Comparison of ENCODE assay signal across 10 cellular contexts in the genomic region with DNA sequence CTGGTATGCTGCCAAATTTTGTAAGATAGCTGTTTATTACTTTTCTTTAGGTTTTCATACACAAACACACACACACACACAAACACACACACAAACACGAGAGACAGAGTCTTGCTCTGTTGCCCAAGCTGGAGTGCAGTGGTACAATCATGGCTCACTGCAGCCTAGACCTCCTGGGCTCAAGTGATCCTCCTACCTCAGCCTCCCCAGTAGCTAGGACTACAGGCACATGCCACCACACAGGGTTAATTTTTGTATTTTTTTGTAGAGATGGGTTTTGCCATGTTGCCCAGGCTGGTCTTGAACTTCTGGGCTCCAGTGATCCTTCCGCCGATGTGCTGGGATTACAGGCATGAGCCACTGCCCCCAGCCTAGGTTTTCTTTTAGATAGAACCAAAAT. TPM values are rescaled to one million over a fixed set of nuclear protein-coding genes. Genes with fewer than 3 reads are reported as not detected.
DNase-seq lines count a peak whose midpoint lies in the region; ATAC-seq and TF ChIP-seq lines count a peak whose summit lies in the region.
"Not testable (repeated sequence)": the region's sequence is repeated elsewhere in the genome, so short reads cannot be mapped to it uniquely, and the experiment has no call there.
"Had no signal": no experiment of that assay in that cellular context is flagged by ENCODE, and none has a peak within 500 bp of the region (broad histone marks: within the 10 kb centered on the region; RNA-seq: fewer than 3 reads in every experiment).

No MANE protein-coding gene starts in this region.

- intact Hi-C loops in right cardiac atrium (cut with DNase I) (loop anchor here in 1 of 4 donors (10.0 kb wide), 2 partner anchors 49 to 121 kb away; no protein-coding TSS in a partner anchor), vagina (cut with DNase I) (loop anchor here (10.0 kb wide), 1 partner anchor 1721 kb away; a partner anchor contains a TSS)

- not testable (repeated sequence) for H3K27me3 Mint-ChIP-seq in CD8-positive, alpha-beta memory T cell; chondrocyte (ENCODE audit: low read depth); endothelial cell (ENCODE audit: unreplicated experiment); naive B cell; stimulated activated memory B cell treated with anti-CD40 and anti-IgM and Interleukin-4, amounts not matched to agents 10 μg/mL and 1 μg/mL and 100 μg/mL, for 72 hours

- not testable (repeated sequence) for H3K9me3 ChIP-seq in CD8-positive, alpha-beta memory T cell (ENCODE audit: low read length); RWPE2 (ENCODE audit: severe bottlenecking); right cardiac atrium (ENCODE audit: control insufficient read depth, low read length); vagina

- H3K27ac ChIP-seq in CD8-positive, alpha-beta memory T cell (ENCODE audit: low read depth, low read length) = not testable (repeated sequence)
- H3K27ac ChIP-seq in RWPE2 (ENCODE audit: poor library complexity, severe bottlenecking) = peak overlapping the region; percentile 82
- H3K27ac ChIP-seq in right cardiac atrium (ENCODE audit: low read length) = peak overlapping the region; percentile 55
- peak overlapping the region; percentile 100 for H3K27ac ChIP-seq in vagina

- not testable (repeated sequence) for H3K36me3 ChIP-seq in CD8-positive, alpha-beta memory T cell (ENCODE audit: insufficient read depth, low read length); vagina
- peaks cover 11% of the 10 kb centered on the region for H3K36me3 ChIP-seq in RWPE2 (ENCODE audit: low read depth)

- CTCF ChIA-PET in CD8-positive, alpha-beta memory T cell (lab: Charles Lee) = not testable (repeated sequence)

- ATAC-seq in RWPE2 (ENCODE audit: low read depth); right cardiac atrium; naive B cell (ENCODE audit: low read depth in 2 of 2); stimulated activated memory B cell treated with anti-CD40 and anti-IgM and Interleukin-4, amounts not matched to agents 10 μg/mL and 1 μg/mL and 100 μg/mL, for 72 hours: not testable (repeated sequence)

- peaks cover 0 to 18% (median 11%) of the 10 kb centered on the region in 3 donors for H3K36me3 Mint-ChIP-seq in CD8-positive, alpha-beta memory T cell
- H3K36me3 Mint-ChIP-seq in chondrocyte (ENCODE audit: low read depth) = not testable (repeated sequence)
- H3K36me3 Mint-ChIP-seq in endothelial cell (ENCODE audit: low read depth, unreplicated experiment) (peaks cover 23% of the 10 kb centered on the region), naive B cell (peaks cover 7 to 34% of the 10 kb centered on the region in 2 donors)
- peaks cover 34% of the 10 kb centered on the region for H3K36me3 Mint-ChIP-seq in stimulated activated memory B cell treated with anti-CD40 and anti-IgM and Interleukin-4, amounts not matched to agents 10 μg/mL and 1 μg/mL and 100 μg/mL, for 72 hours

- H3K9me3 Mint-ChIP-seq in CD8-positive, alpha-beta memory T cell; chondrocyte (ENCODE audit: low read depth); endothelial cell (ENCODE audit: unreplicated experiment); naive B cell; stimulated activated memory B cell treated with anti-CD40 and anti-IgM and Interleukin-4, amounts not matched to agents 10 μg/mL and 1 μg/mL and 100 μg/mL, for 72 hours: not testable (repeated sequence)

- not testable (repeated sequence) for TF ChIP-seq CTCF in RWPE2 (IDR thresholded peaks at IDR 0.05; ENCODE audit: poor library complexity, severe bottlenecking); chondrocyte (IDR thresholded peaks at IDR 0.05); endothelial cell (IDR thresholded peaks at IDR 0.05; ENCODE audit: unreplicated experiment); vagina (IDR thresholded peaks at IDR 0.05)

- peak overlapping the region; percentile 22 to 76 (median 49) for H3K4me3 Mint-ChIP-seq in CD8-positive, alpha-beta memory T cell
- H3K4me3 Mint-ChIP-seq in chondrocyte (ENCODE audit: unreplicated experiment) = not testable (repeated sequence)
- H3K4me3 Mint-ChIP-seq in endothelial cell (ENCODE audit: unreplicated experiment) (peak overlapping the region; percentile 17), naive B cell (peak overlapping the region in 7 of 8 donors; percentile 23 to 99 (median 30))
- H3K4me3 Mint-ChIP-seq in stimulated activated memory B cell treated with anti-CD40 and anti-IgM and Interleukin-4, amounts not matched to agents 10 μg/mL and 1 μg/mL and 100 μg/mL, for 72 hours = peak overlapping the region; percentile 47

- H3K4me1 ChIP-seq in CD8-positive, alpha-beta memory T cell (ENCODE audit: insufficient read depth, low read length) = peaks cover 54% of the 10 kb centered on the region
- peaks cover 33% of the 10 kb centered on the region for H3K4me1 ChIP-seq in RWPE2 (ENCODE audit: insufficient read depth, poor library complexity, severe bottlenecking)
- H3K4me1 ChIP-seq in right cardiac atrium (ENCODE audit: control insufficient read depth, insufficient read depth, low read length) = peaks cover 15% of the 10 kb centered on the region
- H3K4me1 ChIP-seq in vagina = peaks cover 83% of the 10 kb centered on the region

- not testable (repeated sequence) for H3K4me3 ChIP-seq in CD8-positive, alpha-beta memory T cell (ENCODE audit: low read length); RWPE2 (ENCODE audit: severe bottlenecking)
- H3K4me3 ChIP-seq in right cardiac atrium (ENCODE audit: low read length) = peak overlapping the region; percentile 83
- H3K4me3 ChIP-seq in vagina = peak overlapping the region in 1 of 2 donors; percentile 98

- not testable (repeated sequence) for DNase-seq in CD8-positive, alpha-beta memory T cell; RWPE2 (ENCODE audit: low spot score); chondrocyte (ENCODE audit: low spot score); endothelial cell (ENCODE audit: low spot score); right cardiac atrium; naive B cell; vagina (ENCODE audit: extremely low spot score in 2 of 2)

- H3K27ac Mint-ChIP-seq in CD8-positive, alpha-beta memory T cell = peak overlapping the region in 6 of 8 donors; percentile 61 to 95 (median 70)
- peak overlapping the region; percentile 22 for H3K27ac Mint-ChIP-seq in chondrocyte (ENCODE audit: unreplicated experiment)
- peak overlapping the region; percentile 59 for H3K27ac Mint-ChIP-seq in endothelial cell (ENCODE audit: unreplicated experiment)
- H3K27ac Mint-ChIP-seq in naive B cell = peak overlapping the region in 2 of 6 donors; percentile 56 to 85
- peak overlapping the region; percentile 100 for H3K27ac Mint-ChIP-seq in stimulated activated memory B cell treated with anti-CD40 and anti-IgM and Interleukin-4, amounts not matched to agents 10 μg/mL and 1 μg/mL and 100 μg/mL, for 72 hours

- peaks cover 71 to 93% (median 91%) of the 10 kb centered on the region in 3 donors for H3K4me1 Mint-ChIP-seq in CD8-positive, alpha-beta memory T cell
- peaks cover 76% of the 10 kb centered on the region for H3K4me1 Mint-ChIP-seq in chondrocyte (ENCODE audit: low read depth)
- peaks cover 57% of the 10 kb centered on the region for H3K4me1 Mint-ChIP-seq in endothelial cell (ENCODE audit: unreplicated experiment)
- peaks cover 69 to 85% (median 70%) of the 10 kb centered on the region in 3 donors for H3K4me1 Mint-ChIP-seq in naive B cell
- peaks cover 78% of the 10 kb centered on the region for H3K4me1 Mint-ChIP-seq in stimulated activated memory B cell treated with anti-CD40 and anti-IgM and Interleukin-4, amounts not matched to agents 10 μg/mL and 1 μg/mL and 100 μg/mL, for 72 hours

- TF ChIP-seq POLR2A in vagina (IDR thresholded peaks at IDR 0.05) = not testable (repeated sequence)

- WGBS in right cardiac atrium = 71% methylated on average over 3 of the region's 3 CpGs

- not testable (repeated sequence) for H3K27me3 ChIP-seq in CD8-positive, alpha-beta memory T cell (ENCODE audit: insufficient read depth, low read length, poor library complexity, severe bottlenecking); RWPE2 (ENCODE audit: insufficient read depth, poor library complexity, severe bottlenecking); right cardiac atrium (ENCODE audit: control insufficient read depth, insufficient read depth); vagina

- POLR2A ChIA-PET in CD8-positive, alpha-beta memory T cell (lab: Charles Lee) = not testable (repeated sequence)

RNA-seq across cellular contexts. Expression of a gene that starts 3.6 kb away (rescaled TPM):
- total RNA-seq in CD8-positive, alpha-beta memory T cell = 10 to 100 TPM; 18.9 to 19.9 TPM
- polyA plus RNA-seq in CD8-positive, alpha-beta memory T cell = 80.0 TPM
- total RNA-seq in chondrocyte = 29.1 to 52.7 TPM (median 51.8 TPM) in 3 replicates
- total RNA-seq in endothelial cell (ENCODE audit: unreplicated experiment) = 58.3 TPM
- total RNA-seq in right cardiac atrium = 100 to 1,000 TPM; 115 to 157 (median 141) TPM
- polyA plus RNA-seq in right cardiac atrium = 125 TPM
- polyA plus RNA-seq in naive B cell (ENCODE audit: low read depth in 6 of 6) = 10 to 100 TPM; 62.8 to 86.0 (median 70.8) TPM
- 76.6 TPM for total RNA-seq in vagina

RNA-seq across cellular contexts. Expression of a gene that starts 42.2 kb away (rescaled TPM):
- not detected for total RNA-seq in CD8-positive, alpha-beta memory T cell
- not detected for polyA plus RNA-seq in CD8-positive, alpha-beta memory T cell
- total RNA-seq in chondrocyte (not detected in 3 replicates), endothelial cell (ENCODE audit: unreplicated experiment) (not detected), right cardiac atrium (under 1 TPM in 3 of 4 donors, not detected in 1; 0.09 to 0.14 (median 0.11) TPM), vagina (not detected)
- polyA plus RNA-seq in right cardiac atrium (0.05 TPM), naive B cell (ENCODE audit: low read depth in 6 of 6) (not detected)
- total RNA-seq: A673, Caco-2 had no signal
